9 cellular contexts compared by ENCODE assay signal in the genomic region with DNA sequence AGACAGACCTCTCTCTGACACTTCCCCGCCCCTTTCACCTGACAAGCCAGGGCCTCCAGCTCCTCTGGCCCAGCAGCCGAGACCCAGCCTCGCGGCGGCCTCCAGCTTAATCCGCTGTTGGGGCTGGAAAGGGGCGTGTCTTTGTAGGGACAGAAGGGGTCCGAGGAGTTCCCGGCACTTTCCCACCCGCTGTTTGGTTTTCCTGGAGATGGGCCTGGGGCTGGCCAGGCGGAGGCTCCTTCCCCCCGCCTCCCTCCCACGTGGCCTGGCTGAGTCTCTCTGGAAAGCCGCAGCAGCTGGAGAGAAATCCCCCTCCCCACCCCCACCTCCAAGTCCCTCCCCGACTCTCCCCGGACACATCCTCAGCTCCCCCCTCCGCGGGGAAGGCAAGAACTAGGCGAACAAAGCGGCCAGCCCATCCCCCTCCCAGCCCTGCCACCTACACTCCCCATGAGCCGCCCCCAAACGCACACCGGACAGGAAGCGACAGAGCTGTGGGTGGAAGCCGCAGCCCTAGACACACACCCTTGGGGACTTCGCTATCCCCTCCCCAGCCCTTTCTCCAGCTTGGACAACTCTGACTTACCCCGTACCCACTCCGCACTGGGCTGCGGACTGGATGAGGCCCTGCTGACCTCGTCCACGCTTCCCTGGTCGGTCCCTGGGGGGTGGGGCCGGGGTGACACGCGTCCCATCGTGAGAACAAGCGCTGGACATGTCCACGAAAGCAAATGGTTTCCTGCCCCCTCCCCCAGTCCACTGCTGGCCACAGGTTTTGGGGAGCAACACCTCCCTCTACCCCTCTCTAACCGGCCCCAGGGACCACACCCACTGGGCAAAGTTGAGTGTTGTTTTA. TPM values are rescaled to one million over a fixed set of nuclear protein-coding genes. Genes with fewer than 3 reads are reported as not detected.
DNase-seq lines count a peak whose midpoint lies in the region; ATAC-seq, FAIRE-seq and TF ChIP-seq lines count a peak whose summit lies in the region.
"Had no signal": no experiment of that assay in that cellular context is flagged by ENCODE, and none has a peak within 500 bp of the region (broad histone marks: within the 10 kb centered on the region; RNA-seq: fewer than 3 reads in every experiment).

No MANE protein-coding gene starts in this region.

- H4K20me1 ChIP-seq in osteoblast (ENCODE audit: insufficient read depth, low read length) = no peaks in the 10 kb centered on the region

- TF ChIP-seq CTCF in AG10803 (conservative IDR thresholded peaks at IDR 0.05; ENCODE audit: low read length) = no peak
- no peak for TF ChIP-seq CTCF in osteoblast (IDR thresholded peaks at IDR 0.05; ENCODE audit: extremely low read depth, low read depth, low read length)

- H3K4me2 ChIP-seq in osteoblast (ENCODE audit: insufficient read depth, low read length) = peak overlapping the region; percentile 86

- H3K9me3 ChIP-seq in osteoblast (ENCODE audit: low read depth, low read length) = no peaks in the 10 kb centered on the region

- peak overlapping the region; percentile 69 for H3K4me3 Mint-ChIP-seq in activated CD4-positive, alpha-beta memory T cell treated with anti-CD3 and anti-CD28 coated beads, Interleukin-2, amount 10 ng/mL, durations not matched to agents 7 days and 5 days

- no peaks in the 10 kb centered on the region for H3K9me3 Mint-ChIP-seq in activated CD4-positive, alpha-beta memory T cell treated with anti-CD3 and anti-CD28 coated beads, Interleukin-2, amount 10 ng/mL, durations not matched to agents 7 days and 5 days

- peaks cover 7% of the 10 kb centered on the region for H3K4me1 ChIP-seq in osteoblast (ENCODE audit: insufficient read depth, low read length)

- intact Hi-C loops in Right ventricle myocardium inferior (cut with DNase I) = no loop called here

- peak; percentile 47 for ATAC-seq in Right ventricle myocardium inferior
- no peak for ATAC-seq in HG02884 (IDR thresholded peaks at IDR 0.05; ENCODE audit: unreplicated experiment)
- no peak for ATAC-seq in GM19324 (IDR thresholded peaks at IDR 0.05; ENCODE audit: low FRiP score, unreplicated experiment)

- H2AFZ ChIP-seq in osteoblast (ENCODE audit: low read length) = peak overlapping the region; percentile 87

- no peak overlapping the region for H3K27ac Mint-ChIP-seq in activated CD4-positive, alpha-beta memory T cell treated with anti-CD3 and anti-CD28 coated beads, Interleukin-2, amount 10 ng/mL, durations not matched to agents 7 days and 5 days

- H3K79me2 ChIP-seq in osteoblast (ENCODE audit: insufficient read depth, low read length) = no peaks in the 10 kb centered on the region

- H3K27me3 ChIP-seq in osteoblast (ENCODE audit: insufficient read depth, low read length) = peaks cover 14% of the 10 kb centered on the region

- peaks cover 66% of the 10 kb centered on the region for H3K27me3 Mint-ChIP-seq in activated CD4-positive, alpha-beta memory T cell treated with anti-CD3 and anti-CD28 coated beads, Interleukin-2, amount 10 ng/mL, durations not matched to agents 7 days and 5 days

- peak; percentile 80 for FAIRE-seq in GM19239 (lab: Jason Lieb, UNC)

- no peak overlapping the region for H3K27ac ChIP-seq in osteoblast (ENCODE audit: low read depth, low read length)

- CTCF ChIA-PET in activated CD4-positive, alpha-beta memory T cell treated with anti-CD3 and anti-CD28 coated beads, Interleukin-2, amount 10 ng/mL, durations not matched to agents 7 days and 5 days (lab: Charles Lee) = interaction anchor here (0.6 kb wide), 1 partner anchor 23 kb away, joined by 3 read pairs; no protein-coding TSS in a partner anchor

- no peaks in the 10 kb centered on the region for H3K36me3 ChIP-seq in osteoblast (ENCODE audit: insufficient read depth, low read length)

- POLR2A ChIA-PET in activated CD4-positive, alpha-beta memory T cell treated with anti-CD3 and anti-CD28 coated beads, Interleukin-2, amount 10 ng/mL, durations not matched to agents 7 days and 5 days (lab: Charles Lee) = interaction anchor here (0.6 to 1.2 kb wide), 4 partner anchors 18 to 116 kb away, joined by 3 to 7 read pairs (median 3); partner anchors contain the start of gene RNU5B-1

- peak; percentile 47 for DNase-seq in AG10803 (ENCODE audit: low read depth)
- DNase-seq in GM19239 (ENCODE audit: insufficient read length, low spot score) = peak; percentile 70
- DNase-seq in activated CD4-positive, alpha-beta memory T cell treated with anti-CD3 and anti-CD28 coated beads, Interleukin-2, amount 10 ng/mL, durations not matched to agents 7 days and 5 days = peak; percentile 27
- no peak for DNase-seq in Right ventricle myocardium inferior (ENCODE audit: missing footprints)
- DNase-seq in osteoblast (ENCODE audit: insufficient read length, low spot score, missing footprints) = peak; percentile 82
- no peak for DNase-seq in NCI-H2171 (lab: John Stamatoyannopoulos, UW)

- H3K36me3 Mint-ChIP-seq in activated CD4-positive, alpha-beta memory T cell treated with anti-CD3 and anti-CD28 coated beads, Interleukin-2, amount 10 ng/mL, durations not matched to agents 7 days and 5 days (ENCODE audit: low read depth) = peaks cover 4% of the 10 kb centered on the region

- H3K4me3 ChIP-seq in AG10803 (ENCODE audit: low read length) = peak overlapping the region; percentile 58
- peak overlapping the region; percentile 71 for H3K4me3 ChIP-seq in osteoblast (ENCODE audit: insufficient read depth, low read length)

- peaks cover 19% of the 10 kb centered on the region for H3K4me1 Mint-ChIP-seq in activated CD4-positive, alpha-beta memory T cell treated with anti-CD3 and anti-CD28 coated beads, Interleukin-2, amount 10 ng/mL, durations not matched to agents 7 days and 5 days

RNA-seq across cellular contexts. Expression of gene IGDCC4, which starts 1.2 kb away (rescaled TPM):
- total RNA-seq in activated CD4-positive, alpha-beta memory T cell treated with anti-CD3 and anti-CD28 coated beads, Interleukin-2, amount 10 ng/mL, durations not matched to agents 7 days and 5 days = under 1 TPM; 0.05 to 0.08 TPM
- total RNA-seq in Right ventricle myocardium inferior (3.7 TPM), osteoblast (3.6 and 6.2 TPM in 2 replicates)

RNA-seq across cellular contexts. Expression of gene IGDCC3, which starts 43.8 kb away (rescaled TPM):
- total RNA-seq in activated CD4-positive, alpha-beta memory T cell treated with anti-CD3 and anti-CD28 coated beads, Interleukin-2, amount 10 ng/mL, durations not matched to agents 7 days and 5 days = not detected
- total RNA-seq in Right ventricle myocardium inferior (0.43 TPM), osteoblast (0.29 TPM in 1 of 2 replicates, not detected in the other)
- total RNA-seq: lower leg skin had no signal

Comparison
In these comparisons a context has a peak if more than half of its experiments do, and no peak if none do; other contexts are left out.
1. DNase-seq: peak in AG10803 (single experiment), GM19239 (single experiment), activated CD4-positive, alpha-beta memory T cell treated with anti-CD3 and anti-CD28 coated beads, Interleukin-2, amount 10 ng/mL, durations not matched to agents 7 days and 5 days (single experiment) and osteoblast (single experiment); none in Right ventricle myocardium inferior (single experiment) and NCI-H2171 (single experiment).